In the genomic region with DNA sequence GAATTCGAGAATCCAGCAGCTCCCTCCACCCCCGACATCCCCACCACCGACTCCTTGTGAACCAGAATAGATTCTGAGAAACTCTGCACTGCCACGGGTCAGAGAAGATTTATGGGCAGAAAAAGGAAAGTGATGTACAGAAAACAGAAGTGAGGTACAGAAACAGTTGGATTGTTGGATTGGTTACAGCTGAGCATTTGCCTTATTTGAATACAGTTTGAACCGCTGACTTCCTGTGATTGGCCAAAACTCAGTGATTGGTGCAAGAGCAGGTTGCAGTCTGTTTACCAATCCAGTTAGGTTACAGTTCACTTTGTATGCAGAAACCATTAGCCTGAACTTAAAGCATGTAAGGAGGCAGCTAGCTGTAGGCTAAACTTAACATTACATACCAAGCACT, we compare ENCODE assay signal across 20 cellular contexts.
DNase-seq lines count a peak whose midpoint lies in the region; ATAC-seq and TF ChIP-seq lines count a peak whose summit lies in the region.
"Had no signal": no experiment of that assay in that cellular context is flagged by ENCODE, and none has a peak within 500 bp of the region (broad histone marks: within the 10 kb centered on the region; RNA-seq: fewer than 3 reads in every experiment).

No MANE protein-coding gene starts in this region.

- DNase-seq in esophagus squamous epithelium (lab: John Stamatoyannopoulos, UW) (no peak), Right ventricle myocardium inferior (ENCODE audit: missing footprints) (no peak)
- no peak for DNase-seq in activated CD4-positive, CD25-positive, alpha-beta regulatory T cell (lab: John Stamatoyannopoulos, UW)
- DNase-seq: activated naive CD8-positive, alpha-beta T cell treated with anti-CD3 and anti-CD28 coated beads for 36 hours; AML-193; Caco-2; dermis blood vessel endothelial cell; IMR-90; midbrain; NCI-H2081; NCI-H524; SJCRH30; stimulated activated CD4-positive, alpha-beta T cell treated with anti-CD3 and anti-CD28 coated beads, Interleukin-4, amount 100 ng/mL, for 1 hour; T-helper 17 cell had no signal

- intact Hi-C loops in esophagus squamous epithelium (cut with DNase I) = no loop called here
- intact Hi-C loops in Right ventricle myocardium inferior (cut with DNase I) = no loop called here

- H3K4me2 ChIP-seq in OCI-LY1 (ENCODE audit: low read length) = peak overlapping the region; percentile 25; the same call in 1 of the 2 replicates

- no peaks in the 10 kb centered on the region for H3K79me2 ChIP-seq in OCI-LY1 (ENCODE audit: insufficient read depth, low read length)

- no peaks in the 10 kb centered on the region for H3F3A ChIP-seq in OCI-LY1 (ENCODE audit: insufficient read depth, low read length)

- no peaks in the 10 kb centered on the region for H3K9me2 ChIP-seq in OCI-LY1 (ENCODE audit: low read depth, low read length)

- no peaks in the 10 kb centered on the region for H3K36me3 ChIP-seq in OCI-LY1 (ENCODE audit: insufficient read depth, low read length)
- no peaks in the 10 kb centered on the region for H3K36me3 ChIP-seq in esophagus squamous epithelium
- H3K36me3 ChIP-seq: prostate gland, SJCRH30 had no signal

- H3K9me3 ChIP-seq in OCI-LY1 (ENCODE audit: low read length) (0 out of 2 replicates have a peak, but pooled peaks cover 3% of the 10 kb centered on the region), esophagus squamous epithelium (no peaks in the 10 kb centered on the region)
- H3K9me3 ChIP-seq: Caco-2, prostate gland, SJCRH30 had no signal

- H3K9ac ChIP-seq in OCI-LY1 (ENCODE audit: low read length) = no peak overlapping the region

- TF ChIP-seq CTCF in OCI-LY1 (IDR thresholded peaks at IDR 0.05; ENCODE audit: low read length) (no peak), esophagus squamous epithelium (IDR thresholded peaks at IDR 0.05) (no peak)

- ATAC-seq in GM19351 (IDR thresholded peaks at IDR 0.05; ENCODE audit: unreplicated experiment) (peak; percentile 73), HG03159 (IDR thresholded peaks at IDR 0.05; ENCODE audit: unreplicated experiment) (peak; percentile 76), HG02885 (IDR thresholded peaks at IDR 0.05; ENCODE audit: poor library complexity, unreplicated experiment) (no peak), Right ventricle myocardium inferior (no peak)
- ATAC-seq: T-helper 17 cell had no signal

- peaks cover 36% of the 10 kb centered on the region for H3K4me1 ChIP-seq in OCI-LY1 (ENCODE audit: insufficient read depth, low read length, severe bottlenecking)
- H3K4me1 ChIP-seq in esophagus squamous epithelium = no peaks in the 10 kb centered on the region
- H3K4me1 ChIP-seq: Caco-2, prostate gland, SJCRH30 had no signal

- no peak overlapping the region for H2AFZ ChIP-seq in OCI-LY1 (ENCODE audit: low read length)

- WGBS in esophagus squamous epithelium, 2 donors = 36 to 39% methylated on average over 5 of the region's 5 CpGs

- H4K20me1 ChIP-seq in OCI-LY1 (ENCODE audit: insufficient read depth, low read length) = no peaks in the 10 kb centered on the region

- peak overlapping the region; percentile 26 for H3K27ac ChIP-seq in OCI-LY1 (ENCODE audit: low read depth, low read length, poor library complexity, severe bottlenecking)
- no peak overlapping the region for H3K27ac ChIP-seq in esophagus squamous epithelium
- H3K27ac ChIP-seq: prostate gland, SJCRH30, skin epidermis had no signal

- H3K4me3 ChIP-seq in OCI-LY1 (ENCODE audit: low read depth, low read length, poor library complexity, severe bottlenecking) = no peak overlapping the region
- no peak overlapping the region for H3K4me3 ChIP-seq in esophagus squamous epithelium
- H3K4me3 ChIP-seq: prostate gland, SJCRH30, skin epidermis had no signal

- H3K27me3 ChIP-seq in OCI-LY1 (ENCODE audit: insufficient read depth, low read length) (no peaks in the 10 kb centered on the region), esophagus squamous epithelium (no peaks in the 10 kb centered on the region)
- H3K27me3 ChIP-seq: SJCRH30 had no signal

- TF ChIP-seq POLR2A in esophagus squamous epithelium (IDR thresholded peaks at IDR 0.05) = no peak

Comparison
In these comparisons a context has a peak if more than half of its experiments do, and no peak if none do; other contexts are left out.
1. ATAC-seq: peak in GM19351 (single experiment) and HG03159 (single experiment); none in HG02885 (single experiment) and Right ventricle myocardium inferior (single experiment).